ENCODE assay signal across 8 cellular contexts in genomic region chrX:47311857-47312774, GRCh38. TPM values are rescaled to one million over a fixed set of nuclear protein-coding genes. Genes with fewer than 3 reads are reported as not detected.
DNase-seq lines count a peak whose midpoint lies in the region; ATAC-seq and TF ChIP-seq lines count a peak whose summit lies in the region.

No MANE protein-coding gene starts in this region.

- H3K27me3 ChIP-seq in prostate gland (replicated peaks; ENCODE audit: insufficient read depth): no peaks in the 10 kb centered on the region

- ATAC-seq in GM21825 (IDR thresholded peaks at IDR 0.05; ENCODE audit: unreplicated experiment): no peak

- 38% methylated on average over 19 of the region's 19 CpGs for WGBS in prostate gland

- no peak overlapping the region for H3K4me3 ChIP-seq in prostate gland

- TF ChIP-seq POLR2A in prostate gland (IDR thresholded peaks at IDR 0.05): no peak

- no peaks in the 10 kb centered on the region for H3K9me3 ChIP-seq in prostate gland

- intact Hi-C loops in prostate gland (cut with DNase I): no loop called here

- no peaks in the 10 kb centered on the region for H3K36me3 ChIP-seq in prostate gland

- TF ChIP-seq CTCF in prostate gland (IDR thresholded peaks at IDR 0.05): peak in 2 of 4 experiments; percentile 19 to 43

- DNase-seq in SKM-1 treated with dmso at 0.1 percent for 144 hours (lab: John Stamatoyannopoulos, UW; ENCODE audit: unreplicated experiment) (peak; percentile 2), SKM-1 (lab: John Stamatoyannopoulos, UW; ENCODE audit: unreplicated experiment) (no peak), NCI-H226 (peak; percentile 17), activated T-cell treated with anti-CD3 and anti-CD28 coated beads for 48 hours (ENCODE audit: low read depth) (peak; percentile 26), fibroblast of the conjunctiva (ENCODE audit: low read depth) (peak; percentile 39), prostate gland (ENCODE audit: low spot score) (peak; percentile 7), KG1 (lab: John Stamatoyannopoulos, UW) (no peak)

- no peak overlapping the region for H3K27ac ChIP-seq in prostate gland

- H3K4me1 ChIP-seq in prostate gland (replicated peaks): no peaks in the 10 kb centered on the region

RNA-seq across cellular contexts. Expression of gene ZNF157, which starts 58.3 kb away (rescaled TPM):
- 1 to 10 TPM in 1 of 2 donors, under 1 TPM in 1; 0.32 to 1.4 TPM for total RNA-seq in prostate gland

Comparison
In these comparisons a context has a peak if more than half of its experiments do, and no peak if none do; other contexts are left out.
1. DNase-seq: peak in SKM-1 treated with dmso at 0.1 percent for 144 hours (single experiment), NCI-H226 (single experiment), activated T-cell treated with anti-CD3 and anti-CD28 coated beads for 48 hours (single experiment), fibroblast of the conjunctiva (single experiment) and prostate gland (single experiment); none in SKM-1 (single experiment) and KG1 (single experiment).